Comparison of ENCODE assay signal across 9 cellular contexts in the genomic region with DNA sequence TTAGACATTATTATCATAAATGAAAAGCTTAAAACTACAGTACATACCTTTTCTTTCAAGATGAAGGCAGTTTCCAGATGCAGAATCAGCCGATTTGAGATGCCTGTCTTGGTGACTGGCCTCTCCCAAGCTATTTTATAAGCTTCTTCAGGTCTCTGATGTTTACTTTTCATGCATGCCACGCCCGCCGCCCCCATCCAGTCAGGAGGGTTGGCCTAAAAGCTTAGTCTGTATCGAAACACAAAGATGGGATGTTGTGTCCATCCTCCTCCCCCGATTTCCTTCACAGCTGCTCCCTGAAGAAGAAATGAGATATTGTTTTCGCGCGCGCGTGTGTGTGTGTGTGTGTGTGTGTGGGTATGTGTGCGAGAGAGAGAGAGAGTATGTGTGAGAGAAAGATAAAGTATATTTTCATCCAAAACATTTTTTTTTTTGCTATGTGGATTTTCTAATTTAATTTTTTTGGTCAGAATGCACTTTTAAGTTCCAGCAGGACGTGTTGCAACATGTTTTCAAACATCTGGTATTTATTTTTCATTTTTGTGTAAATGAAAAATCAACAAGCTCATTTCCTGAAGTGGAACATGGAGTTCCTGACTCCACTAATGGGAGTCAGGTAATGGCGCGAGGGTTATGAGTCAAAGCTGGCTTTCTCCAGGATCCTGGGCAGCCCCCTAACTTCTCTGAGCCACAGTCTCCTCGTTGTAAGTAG. TPM values are rescaled to one million over a fixed set of nuclear protein-coding genes. Genes with fewer than 3 reads are reported as not detected.
A peak's percentile ranks its signal among the peaks of the same experiment; 100 is the strongest.
DNase-seq lines count a peak whose midpoint lies in the region; ATAC-seq, FAIRE-seq and TF ChIP-seq lines count a peak whose summit lies in the region.
"Had no signal": no experiment of that assay in that cellular context is flagged by ENCODE, and none has a peak within 500 bp of the region (broad histone marks: within the 10 kb centered on the region; RNA-seq: fewer than 3 reads in every experiment).

A gene (minus strand): TSS at position 110 of the 712 bp plus-strand sequence. CDS start 4,479 bp downstream, outside the sequence.

- no peak within 1 kb of the TSS for H3K27ac ChIP-seq in SJCRH30
- peak within 1 kb of the TSS; percentile 65 for H3K27ac ChIP-seq in psoas muscle

- 23 to 44% (median 24%) methylated on average over 16 of the region's 16 CpGs for WGBS in psoas muscle, 3 donors

- H3K4me1 ChIP-seq in SJCRH30 (peaks cover 3% of the 10 kb centered on the region; the same call in 1 of the 2 replicates), psoas muscle (peaks cover 28% of the 10 kb centered on the region)

- no peaks in the 10 kb centered on the region for H3K36me3 ChIP-seq in SJCRH30
- H3K36me3 ChIP-seq in psoas muscle (ENCODE audit: insufficient read depth in 1 of 2, low read depth in 1 of 2): no peaks in the 10 kb centered on the region

- peak within 1 kb of the TSS in 1 of 7 donors; percentile 42 for H3K27ac Mint-ChIP-seq in CD14-positive monocyte

- no peaks in the 10 kb centered on the region for H3K36me3 Mint-ChIP-seq in CD14-positive monocyte
- H3K36me3 Mint-ChIP-seq: naive thymus-derived CD4-positive, alpha-beta T cell had no signal

- intact Hi-C loops in psoas muscle (cut with DNase I) (no loop called here), CD14-positive monocyte (cut with micrococcal nuclease) (no loop called here)

- H3K4me3 Mint-ChIP-seq in CD14-positive monocyte: peak within 1 kb of the TSS in 1 of 2 donors; percentile 62
- H3K4me3 Mint-ChIP-seq: naive thymus-derived CD4-positive, alpha-beta T cell had no signal

- H3K4me1 Mint-ChIP-seq in CD14-positive monocyte: peaks cover 7% of the 10 kb centered on the region

- TF ChIP-seq CTCF in psoas muscle (IDR thresholded peaks at IDR 0.05) (no peak), CD14-positive monocyte (IDR thresholded peaks at IDR 0.05) (no peak)

- no peak for FAIRE-seq in frontal cortex (lab: Jason Lieb, UNC)

- H3K9me3 ChIP-seq in SJCRH30 (replicated peaks) (no peaks in the 10 kb centered on the region), psoas muscle (no peaks in the 10 kb centered on the region)

- H3K27me3 ChIP-seq in SJCRH30 (no peaks in the 10 kb centered on the region), psoas muscle (ENCODE audit: insufficient read depth in 3 of 3, low read length in 2 of 3) (no peaks in the 10 kb centered on the region)

- DNase-seq in DMS79 (lab: John Stamatoyannopoulos, UW) (peak; percentile 82), SJCRH30 (peak; percentile 53 to 71), frontal cortex (ENCODE audit: low spot score in 2 of 2) (peak; percentile 40 to 47), psoas muscle (peak; percentile 63 to 91), CD14-positive monocyte (ENCODE audit: low spot score) (no peak), HuH-7 (ENCODE audit: low spot score) (no peak), SW 1271 (lab: John Stamatoyannopoulos, UW) (no peak)
- DNase-seq in stimulated activated CD4-positive, alpha-beta T cell treated with anti-CD3 and anti-CD28 coated beads, Interleukin-4, amount 100 ng/mL, for 4 hours: no peak
- DNase-seq: naive thymus-derived CD4-positive, alpha-beta T cell had no signal

- peak; percentile 43 to 75 (median 70) for ATAC-seq in psoas muscle
- ATAC-seq: naive thymus-derived CD4-positive, alpha-beta T cell had no signal

- H3K4me3 ChIP-seq in SJCRH30 (peak within 1 kb of the TSS; percentile 32), psoas muscle (peak within 1 kb of the TSS; percentile 56)

- H3K9me3 Mint-ChIP-seq in CD14-positive monocyte: peaks cover 0 to 7% (median 0%) of the 10 kb centered on the region in 7 donors
- H3K9me3 Mint-ChIP-seq: naive thymus-derived CD4-positive, alpha-beta T cell had no signal

- H3K27me3 Mint-ChIP-seq in CD14-positive monocyte (ENCODE audit: low read depth in 3 of 3): peaks cover 47 to 62% (median 49%) of the 10 kb centered on the region in 3 donors

RNA-seq across cellular contexts. Expression of the gene that starts here (rescaled TPM):
- 0.12 and 0.33 TPM in 2 replicates for total RNA-seq in SJCRH30 (2014; rRNA removed; shearing (Covaris generic))
- total RNA-seq in frontal cortex: 2.9 TPM
- 100 to 1,000 TPM; 265 to 468 (median 389) TPM for total RNA-seq in psoas muscle
- polyA plus RNA-seq in psoas muscle: 100 to 1,000 TPM; 304 to 629 (median 370) TPM
- not detected for polyA plus RNA-seq in CD14-positive monocyte
- polyA plus RNA-seq: naive thymus-derived CD4-positive, alpha-beta T cell had no signal

Comparison
In these comparisons a context has a peak if more than half of its experiments do, and no peak if none do; other contexts are left out.
1. RNA of the gene that starts here (total RNA-seq): 265 to 468 TPM in psoas muscle; 2.9 TPM in frontal cortex (single experiment) and 0.12 to 0.33 TPM in SJCRH30; every median in the first group is over 10 times any median in the second.
2. RNA of the gene that starts here (polyA plus RNA-seq): 304 to 629 TPM in psoas muscle; not detected in CD14-positive monocyte; every median in the first group is over 100 times any median in the second.
3. Peak in DNase-seq and H3K4me3 ChIP-seq in SJCRH30; RNA of the gene not detected or under 1 TPM.
4. DNase-seq: peak in DMS79 (single experiment), frontal cortex (2 of 2) and psoas muscle (2 of 2); none in CD14-positive monocyte (single experiment), stimulated activated CD4-positive, alpha-beta T cell treated with anti-CD3 and anti-CD28 coated beads, Interleukin-4, amount 100 ng/mL, for 4 hours (0 of 2), HuH-7 (single experiment) and SW 1271 (0 of 2).